Comparison of ENCODE assay signal across 10 cellular contexts in genomic region chr2:86704482-86704971, GRCh38. TPM values are rescaled to one million over a fixed set of nuclear protein-coding genes. Genes with fewer than 3 reads are reported as not detected.
A peak's percentile ranks its signal among the peaks of the same experiment; 100 is the strongest.
DNase-seq lines count a peak whose midpoint lies in the region; ATAC-seq and TF ChIP-seq lines count a peak whose summit lies in the region.
"Had no signal": no experiment of that assay in that cellular context is flagged by ENCODE, and none has a peak within 500 bp of the region (broad histone marks: within the 10 kb centered on the region; RNA-seq: fewer than 3 reads in every experiment).

No MANE protein-coding gene starts in this region.

- no peaks in the 10 kb centered on the region for H3K4me1 Mint-ChIP-seq in activated CD4-positive, alpha-beta T cell treated with anti-CD3 and anti-CD28 coated beads for 36 hours

- peak; percentile 94 for DNase-seq in ELR (ENCODE audit: low read depth)
- DNase-seq in SK-MEL-5 (ENCODE audit: low read depth, low spot score) = peak; percentile 81
- DNase-seq in foreskin melanocyte = peak; percentile 33
- DNase-seq in psoas muscle = peak in 1 of 2 donors; percentile 52
- DNase-seq in stimulated activated CD4-positive, alpha-beta T cell treated with anti-CD3 and anti-CD28 coated beads, Interleukin-4, amount 100 ng/mL, for 24 hours = no peak
- no peak for DNase-seq in activated CD4-positive, alpha-beta T cell treated with anti-CD3 and anti-CD28 coated beads for 36 hours
- DNase-seq in GM20000 (ENCODE audit: low spot score) = no peak
- DNase-seq: activated CD8-positive, alpha-beta memory T cell treated with anti-CD3 and anti-CD28 coated beads, Interleukin-2, amount 50 U/mL, for 48 hours had no signal

- H3K36me3 ChIP-seq in psoas muscle (ENCODE audit: insufficient read depth in 1 of 2, low read depth in 1 of 2) = no peaks in the 10 kb centered on the region

- intact Hi-C loops in psoas muscle (cut with DNase I) = loop anchor here (5.0 kb wide), 2 partner anchors 63 to 77 kb away; no protein-coding TSS in a partner anchor
- intact Hi-C loops in activated CD4-positive, alpha-beta T cell treated with anti-CD3 and anti-CD28 coated beads for 36 hours (cut with DNase I, micrococcal nuclease) = no loop called here

- H3K36me3 Mint-ChIP-seq in activated CD4-positive, alpha-beta T cell treated with anti-CD3 and anti-CD28 coated beads for 36 hours (ENCODE audit: low read depth) = no peaks in the 10 kb centered on the region

- no peak overlapping the region for H3K27ac Mint-ChIP-seq in activated CD4-positive, alpha-beta T cell treated with anti-CD3 and anti-CD28 coated beads for 36 hours

- CTCF ChIA-PET in activated CD4-positive, alpha-beta T cell treated with anti-CD3 and anti-CD28 coated beads for 36 hours (lab: Charles Lee) = interaction anchor here (0.9 kb wide), 1 partner anchor 252 kb away, joined by 4 read pairs; no protein-coding TSS in a partner anchor

- in situ Hi-C loops in SK-MEL-5 (cut with HindIII; ENCODE audit: low pct_unique_long_range_greater_than_20kb, low sequenced_read_pairs) = no loop called here

- peak overlapping the region; percentile 90 for H3K27ac ChIP-seq in psoas muscle

- peak overlapping the region; percentile 53 for H3K4me3 ChIP-seq in psoas muscle

- 15 to 22% (median 21%) methylated on average over 4 of the region's 4 CpGs for WGBS in psoas muscle, 3 donors

- no peaks in the 10 kb centered on the region for H3K9me3 Mint-ChIP-seq in activated CD4-positive, alpha-beta T cell treated with anti-CD3 and anti-CD28 coated beads for 36 hours (ENCODE audit: low read depth)

- H3K4me3 Mint-ChIP-seq in activated CD4-positive, alpha-beta T cell treated with anti-CD3 and anti-CD28 coated beads for 36 hours = no peak overlapping the region

- ATAC-seq in psoas muscle = peak; percentile 90 to 96 (median 92)
- ATAC-seq in activated CD4-positive, alpha-beta T cell treated with anti-CD3 and anti-CD28 coated beads for 36 hours = no peak
- no peak for ATAC-seq in HG03139 (IDR thresholded peaks at IDR 0.05; ENCODE audit: unreplicated experiment)
- ATAC-seq: left lobe of liver had no signal

- no peaks in the 10 kb centered on the region for H3K27me3 Mint-ChIP-seq in activated CD4-positive, alpha-beta T cell treated with anti-CD3 and anti-CD28 coated beads for 36 hours

- TF ChIP-seq CTCF in psoas muscle (IDR thresholded peaks at IDR 0.05) (no peak), GM20000 (IDR thresholded peaks at IDR 0.05; ENCODE audit: extremely low read depth, missing control alignments) (no peak)

- POLR2A ChIA-PET in activated CD4-positive, alpha-beta T cell treated with anti-CD3 and anti-CD28 coated beads for 36 hours (lab: Charles Lee) = no interaction called here

- peaks cover 18% of the 10 kb centered on the region for H3K4me1 ChIP-seq in psoas muscle

- H3K27me3 ChIP-seq in psoas muscle (ENCODE audit: insufficient read depth in 3 of 3, low read length in 2 of 3) = no peaks in the 10 kb centered on the region

- H3K9me3 ChIP-seq in psoas muscle = no peaks in the 10 kb centered on the region

RNA-seq across cellular contexts. Expression of gene RMND5A, which starts 15.6 kb away (rescaled TPM):
- 61.8 and 62.1 TPM in 2 replicates for total RNA-seq in SK-MEL-5 (2014; rRNA removed; shearing (Covaris generic))
- polyA plus RNA-seq in SK-MEL-5 (2015; cell fraction: cytosol; rRNA removed) = 28.8 and 34.7 TPM in 2 replicates
- polyA plus RNA-seq in SK-MEL-5 (2015; cell fraction: nucleus; rRNA removed) = 14.0 and 16.5 TPM in 2 replicates
- 10 to 100 TPM; 65.3 to 90.8 (median 80.1) TPM for total RNA-seq in psoas muscle
- polyA plus RNA-seq in psoas muscle = 10 to 100 TPM; 17.7 to 72.6 (median 29.6) TPM
- total RNA-seq in activated CD4-positive, alpha-beta T cell treated with anti-CD3 and anti-CD28 coated beads for 36 hours = 10 to 100 TPM; 35.0 to 44.3 TPM

Comparison
In these comparisons a context has a peak if more than half of its experiments do, and no peak if none do; other contexts are left out.
1. DNase-seq: peak in ELR (single experiment), SK-MEL-5 (single experiment) and foreskin melanocyte (single experiment); none in stimulated activated CD4-positive, alpha-beta T cell treated with anti-CD3 and anti-CD28 coated beads, Interleukin-4, amount 100 ng/mL, for 24 hours (single experiment), activated CD4-positive, alpha-beta T cell treated with anti-CD3 and anti-CD28 coated beads for 36 hours (single experiment) and GM20000 (single experiment).
2. ATAC-seq: peak in psoas muscle (4 of 4); none in activated CD4-positive, alpha-beta T cell treated with anti-CD3 and anti-CD28 coated beads for 36 hours (single experiment) and HG03139 (single experiment).
3. intact Hi-C loops: an anchor here in psoas muscle (5.0 kb wide); none called in activated CD4-positive, alpha-beta T cell treated with anti-CD3 and anti-CD28 coated beads for 36 hours.